19 cellular contexts compared by ENCODE assay signal in genomic region chr4:129138762-129139496, GRCh38. TPM values are rescaled to one million over a fixed set of nuclear protein-coding genes. Genes with fewer than 3 reads are reported as not detected.
DNase-seq lines count a peak whose midpoint lies in the region; ATAC-seq and TF ChIP-seq lines count a peak whose summit lies in the region.
"Had no signal": no experiment of that assay in that cellular context is flagged by ENCODE, and none has a peak within 500 bp of the region (broad histone marks: within the 10 kb centered on the region; RNA-seq: fewer than 3 reads in every experiment).

No MANE protein-coding gene starts in this region.

- H3K36me3 ChIP-seq in PC-3 (ENCODE audit: low read depth, low read length), result no peaks in the 10 kb centered on the region
- H3K36me3 ChIP-seq: heart left ventricle had no signal

- H4K20me1 ChIP-seq in PC-3 (ENCODE audit: low read length), result no peaks in the 10 kb centered on the region

- H3K79me2 ChIP-seq in PC-3 (ENCODE audit: low read length), result no peaks in the 10 kb centered on the region

- no peak overlapping the region for H3K4me3 ChIP-seq in PC-3 (ENCODE audit: low read length)
- H3K4me3 ChIP-seq: coronary artery, heart left ventricle had no signal

- POLR2A ChIA-PET in HEK293T (lab: Yijun Ruan, JAX) (no interaction called here), PC-3 (lab: Charles Lee; ENCODE audit: unreplicated experiment) (no interaction called here)

- CTCF ChIA-PET in HEK293T (lab: Yijun Ruan, JAX) (interaction anchor here (0.6 kb wide), 1 partner anchor 1805 kb away, joined by 3 read pairs; no protein-coding TSS in a partner anchor), PC-3 (lab: Charles Lee) (no interaction called here)

- intact Hi-C loops in PC-3 (cut with micrococcal nuclease), result no loop called here

- H3K9ac ChIP-seq in PC-3 (ENCODE audit: low read length), result no peak overlapping the region

- no TSS peak for BruUV-seq in PC-3 (replicated peaks; lab: Mats Ljungman, UMichigan)

- H3K4me2 ChIP-seq in PC-3 (ENCODE audit: low read length), result no peak overlapping the region

- H3K27me3 ChIP-seq in PC-3 (ENCODE audit: low read length), result no peaks in the 10 kb centered on the region

- H3K27ac ChIP-seq in PC-3 (ENCODE audit: low read length), result no peak overlapping the region
- H3K27ac ChIP-seq: coronary artery, heart left ventricle had no signal

- DNase-seq in HEK293T (ENCODE audit: extremely low spot score) (peak; percentile 55), NCI-H1417 treated with DMSO at 0.1 percent for 48 hours (lab: John Stamatoyannopoulos, UW) (peak; percentile 62), PC-3 (peak; percentile 67), kidney tubule cell (ENCODE audit: low spot score) (peak; percentile 59), SHP77 treated with DMSO at 0.1 percent for 48 hours (lab: John Stamatoyannopoulos, UW) (no peak), occipital lobe (lab: John Stamatoyannopoulos, UW) (no peak)
- no peak for DNase-seq in activated CD4-positive, CD25-positive, alpha-beta regulatory T cell (lab: John Stamatoyannopoulos, UW)
- DNase-seq: activated CD4-positive, alpha-beta T cell treated with anti-CD3 and anti-CD28 coated beads for 4 hours; activated CD8-positive, alpha-beta memory T cell treated with anti-CD3 and anti-CD28 coated beads, Interleukin-2, amount 10 ng/mL, durations not matched to agents 7 days and 5 days; activated naive CD8-positive, alpha-beta T cell treated with anti-CD3 and anti-CD28 coated beads, Interleukin-2, amount 50 U/mL, for 24 hours; CD8-positive, alpha-beta T cell; DMS79 treated with DMSO at 0.1 percent for 48 hours; heart left ventricle; NCI-H2171; NK-92 treated with Interleukin-12 subunit alpha and Interleukin-12 subunit beta, amount 100 ng/mL, for 24 hours; right cardiac atrium had no signal

- TF ChIP-seq CTCF in PC-3 (conservative IDR thresholded peaks at IDR 0.05; ENCODE audit: low read depth, low read length), result no peak

- no peaks in the 10 kb centered on the region for H3K4me1 ChIP-seq in PC-3 (ENCODE audit: insufficient read depth, low read length)
- H3K4me1 ChIP-seq: heart left ventricle had no signal

- ATAC-seq in PC-3, result peak; percentile 86
- ATAC-seq in HG02763 (IDR thresholded peaks at IDR 0.05; ENCODE audit: unreplicated experiment), result no peak
- ATAC-seq: activated CD8-positive, alpha-beta memory T cell treated with anti-CD3 and anti-CD28 coated beads, Interleukin-2, amount 10 ng/mL, durations not matched to agents 7 days and 5 days; activated naive CD8-positive, alpha-beta T cell treated with anti-CD3 and anti-CD28 coated beads, Interleukin-2, amount 50 U/mL, for 24 hours; activated T-helper 17 cell treated with anti-CD3 and anti-CD28 coated beads, Interleukin-2, amount 50 U/mL, for 72 hours; CD8-positive, alpha-beta T cell; heart left ventricle; right cardiac atrium had no signal

- no peaks in the 10 kb centered on the region for H3F3A ChIP-seq in PC-3 (ENCODE audit: low read length, unreplicated experiment)

- H3K9me2 ChIP-seq in PC-3 (replicated peaks; ENCODE audit: low read length), result no peaks in the 10 kb centered on the region

- H2AFZ ChIP-seq in PC-3 (ENCODE audit: low read length), result no peak overlapping the region

- H3K9me3 ChIP-seq in PC-3 (ENCODE audit: low read length), result no peaks in the 10 kb centered on the region
- H3K9me3 ChIP-seq: heart left ventricle had no signal

TF ChIP-seq in HEK293T, 16 proteins besides CTCF, POLR2A, EP300 and RAD21:
- TF ChIP-seq FOXA1 (IDR thresholded peaks at IDR 0.05) (peak; percentile 66), L3MBTL2 (conservative IDR thresholded peaks at IDR 0.05) (peak; percentile 53; the same call in 1 of the 2 replicates), HDGF (IDR thresholded peaks at IDR 0.05; ENCODE audit: borderline replicate concordance) (no peak), SP1 (IDR thresholded peaks at IDR 0.05) (no peak), CTBP1 (IDR thresholded peaks at IDR 0.05; ENCODE audit: borderline replicate concordance) (0 out of 2 replicates have a peak, but pooled peaks have one; percentile 5), PKNOX1 (IDR thresholded peaks at IDR 0.05) (peak; percentile 96), LEF1 (IDR thresholded peaks at IDR 0.05; ENCODE audit: borderline replicate concordance) (no peak), SUZ12 (IDR thresholded peaks at IDR 0.05) (no peak), NFRKB (IDR thresholded peaks at IDR 0.05) (no peak), FOXM1 (IDR thresholded peaks at IDR 0.05; ENCODE audit: borderline replicate concordance) (no peak), BHLHE40 (IDR thresholded peaks at IDR 0.05; ENCODE audit: borderline replicate concordance) (no peak), ZNF384 (IDR thresholded peaks at IDR 0.05) (no peak), ARNT (IDR thresholded peaks at IDR 0.05) (no peak), FOXK2 (IDR thresholded peaks at IDR 0.05) (no peak), ELF4 (IDR thresholded peaks at IDR 0.05) (no peak), TARDBP (IDR thresholded peaks at IDR 0.05) (no peak)

RNA-seq across cellular contexts. Expression of gene C4orf33, which starts 43.0 kb away (rescaled TPM):
- total RNA-seq in PC-3 (2014; rRNA removed) (2.8 and 3.2 TPM in 2 replicates), occipital lobe (10.1 TPM)

RNA-seq across cellular contexts. Expression of gene SCLT1, which starts 45.6 kb away (rescaled TPM):
- total RNA-seq in PC-3 (2014; rRNA removed) (14.2 and 15.2 TPM in 2 replicates), occipital lobe (94.8 TPM)

Comparison
In these comparisons a context has a peak if more than half of its experiments do, and no peak if none do; other contexts are left out.
1. DNase-seq: peak in HEK293T (single experiment), NCI-H1417 treated with DMSO at 0.1 percent for 48 hours (single experiment), PC-3 (single experiment) and kidney tubule cell (single experiment); none in activated CD4-positive, CD25-positive, alpha-beta regulatory T cell (0 of 4), SHP77 treated with DMSO at 0.1 percent for 48 hours (single experiment) and occipital lobe (single experiment).